In the genomic region with DNA sequence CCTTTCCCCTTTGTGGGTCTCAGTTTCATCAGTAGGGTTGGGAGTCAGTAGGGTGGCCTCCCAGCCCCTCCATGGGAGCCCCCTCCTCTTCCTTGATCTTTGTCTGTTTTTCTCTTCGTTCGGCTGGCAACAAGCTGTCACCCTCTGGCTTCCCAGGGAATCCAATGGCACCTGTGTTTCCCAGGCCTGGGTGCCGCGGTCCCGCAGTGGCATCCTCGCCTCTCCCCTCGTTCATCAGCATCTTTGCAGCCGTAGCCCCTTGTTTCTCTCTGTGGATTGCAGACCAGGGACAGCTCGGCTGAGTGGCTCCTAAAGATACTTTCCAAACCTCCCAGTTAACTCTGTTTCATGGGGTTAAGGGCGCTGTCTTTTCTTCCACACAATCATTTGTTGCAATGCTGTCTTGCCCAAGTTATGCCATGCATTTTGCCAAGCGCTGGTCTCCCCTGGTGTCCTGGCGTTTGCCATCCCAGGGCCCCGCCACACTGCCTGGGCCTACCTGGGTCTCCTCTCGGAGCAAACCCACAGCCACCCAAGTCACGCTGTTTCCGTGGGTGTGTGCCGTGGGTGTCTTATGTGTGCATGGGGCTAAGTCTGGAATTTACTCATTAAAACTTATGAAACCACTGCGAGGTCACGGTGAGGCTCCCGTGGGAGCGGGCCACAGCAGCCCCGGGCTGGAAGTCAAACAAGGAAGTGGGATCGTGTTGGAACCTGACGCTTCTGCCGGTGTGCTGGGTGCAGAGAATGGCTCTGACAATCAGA, we compare ENCODE assay signal across 21 cellular contexts.
DNase-seq lines count a peak whose midpoint lies in the region; ATAC-seq and TF ChIP-seq lines count a peak whose summit lies in the region.
"Had no signal": no experiment of that assay in that cellular context is flagged by ENCODE, and none has a peak within 500 bp of the region (broad histone marks: within the 10 kb centered on the region; RNA-seq: fewer than 3 reads in every experiment).

No MANE protein-coding gene starts in this region.

- no peaks in the 10 kb centered on the region for H4K20me1 ChIP-seq in neural progenitor cell (ENCODE audit: low read depth)

- no peaks in the 10 kb centered on the region for H3K4me1 ChIP-seq in neural progenitor cell
- H3K4me1 ChIP-seq: SJCRH30 had no signal

- peaks cover 2% of the 10 kb centered on the region for H3K4me1 Mint-ChIP-seq in neural progenitor cell

- no peak overlapping the region for H3K4me3 Mint-ChIP-seq in neural progenitor cell
- H3K4me3 Mint-ChIP-seq: B cell had no signal

- no peak overlapping the region for H3K4me2 ChIP-seq in neural progenitor cell

- no peaks in the 10 kb centered on the region for H3K36me3 ChIP-seq in neural progenitor cell
- H3K36me3 ChIP-seq: SJCRH30 had no signal

- H3F3A ChIP-seq in neural progenitor cell (ENCODE audit: low read depth), result no peaks in the 10 kb centered on the region

- no peak for ATAC-seq in HG02970 (IDR thresholded peaks at IDR 0.05; ENCODE audit: low FRiP score, unreplicated experiment)
- ATAC-seq: Right ventricle myocardium inferior had no signal

- no peaks in the 10 kb centered on the region for H3K9me3 ChIP-seq in neural progenitor cell (ENCODE audit: low read depth)
- H3K9me3 ChIP-seq: SJCRH30 had no signal

- peaks cover 2% of the 10 kb centered on the region for H3K27me3 Mint-ChIP-seq in neural progenitor cell (ENCODE audit: insufficient read depth, low read depth)

- H3K9me3 Mint-ChIP-seq in neural progenitor cell, result no peaks in the 10 kb centered on the region

- H3K9ac ChIP-seq in neural progenitor cell, result no peak overlapping the region
- H3K9ac ChIP-seq: GM23248 had no signal

- no peaks in the 10 kb centered on the region for H3K27me3 ChIP-seq in neural progenitor cell

- H3K79me2 ChIP-seq in neural progenitor cell (ENCODE audit: low read depth), result no peaks in the 10 kb centered on the region

- no peak overlapping the region for H3K4me3 ChIP-seq in coronary artery
- H3K4me3 ChIP-seq in neural progenitor cell, result no peak overlapping the region
- H3K4me3 ChIP-seq: GM23248, SJCRH30 had no signal

- no peak overlapping the region for H2AFZ ChIP-seq in neural progenitor cell (replicated peaks)
- H2AFZ ChIP-seq: GM23248 had no signal

- H3K27ac ChIP-seq in coronary artery (no peak overlapping the region), neural progenitor cell (no peak overlapping the region)
- H3K27ac ChIP-seq: 22Rv1, GM23248, SJCRH30 had no signal

- TF ChIP-seq CTCF in coronary artery (IDR thresholded peaks at IDR 0.05) (no peak), neural progenitor cell (IDR thresholded peaks at IDR 0.05) (no peak)

- peak; percentile 50 for DNase-seq in activated CD8-positive, alpha-beta memory T cell treated with anti-CD3 and anti-CD28 coated beads for 24 hours
- DNase-seq in activated CD8-positive, alpha-beta memory T cell treated with anti-CD3 and anti-CD28 coated beads, Interleukin-2, amount 50 U/mL, for 4 hours, result no peak
- DNase-seq in coronary artery (ENCODE audit: low spot score), result peak; percentile 54
- no peak for DNase-seq in neural progenitor cell (ENCODE audit: low spot score)
- no peak for DNase-seq in ecto neural progenitor cell (ENCODE audit: low spot score)
- no peak for DNase-seq in activated CD4-positive, alpha-beta T cell treated with anti-CD3 and anti-CD28 coated beads for 48 hours
- DNase-seq: DMS153, DND-41, GM23248, KBM-7, MV-4-11, NCI-H1105 treated with DMSO at 0.1 percent for 48 hours, NCI-H2029, NCI-H446, NCI-H524 treated with DMSO at 0.1 percent for 48 hours, NCI-H774, SJCRH30 had no signal

- H3K36me3 Mint-ChIP-seq in neural progenitor cell, result no peaks in the 10 kb centered on the region

- peak overlapping the region; percentile 50 for H3K27ac Mint-ChIP-seq in neural progenitor cell
- H3K27ac Mint-ChIP-seq: B cell had no signal

Comparison
In these comparisons a context has a peak if more than half of its experiments do, and no peak if none do; other contexts are left out.
1. DNase-seq: peak in activated CD8-positive, alpha-beta memory T cell treated with anti-CD3 and anti-CD28 coated beads for 24 hours (single experiment) and coronary artery (single experiment); none in activated CD8-positive, alpha-beta memory T cell treated with anti-CD3 and anti-CD28 coated beads, Interleukin-2, amount 50 U/mL, for 4 hours (single experiment), neural progenitor cell (single experiment), ecto neural progenitor cell (single experiment) and activated CD4-positive, alpha-beta T cell treated with anti-CD3 and anti-CD28 coated beads for 48 hours (single experiment).